In the genomic region with DNA sequence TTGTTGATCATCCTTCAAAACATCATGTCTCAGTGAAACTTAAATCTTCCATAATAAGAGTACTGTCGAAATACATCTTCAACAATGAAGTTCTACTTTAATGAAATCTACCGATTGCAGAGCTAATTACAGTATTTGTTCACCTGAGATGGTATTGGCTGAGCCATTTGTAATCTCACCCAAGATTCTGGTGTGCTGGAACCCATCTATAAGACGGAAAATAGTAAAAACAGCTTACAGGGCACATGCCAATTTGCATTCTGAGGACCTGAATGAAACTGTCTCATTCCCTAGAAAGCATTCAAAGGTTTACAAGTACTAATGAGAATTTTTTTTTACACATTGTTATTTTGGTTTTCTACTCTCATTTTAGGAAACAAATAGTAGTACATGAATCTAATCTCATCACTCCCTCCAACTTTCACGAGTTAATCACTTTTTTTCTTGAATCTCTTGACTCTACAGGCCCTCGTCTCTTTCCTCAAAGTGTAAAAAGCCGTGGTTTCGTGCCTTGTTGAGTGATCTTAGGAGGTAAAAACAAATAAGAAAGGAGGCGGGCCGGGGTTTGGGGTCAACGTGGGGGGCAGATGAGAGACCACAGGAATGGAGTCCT, we compare ENCODE assay signal across 8 cellular contexts. TPM values are rescaled to one million over a fixed set of nuclear protein-coding genes. Genes with fewer than 3 reads are reported as not detected.
DNase-seq lines count a peak whose midpoint lies in the region; ATAC-seq and TF ChIP-seq lines count a peak whose summit lies in the region.

No MANE protein-coding gene starts in this region.

- H3K36me3 Mint-ChIP-seq in natural killer cell treated with Interleukin-12 subunit alpha and Interleukin-12 subunit beta and Interleukin-15 and Interleukin-18, amount 100 ng/mL, for 72 hours: peaks cover 8% of the 10 kb centered on the region

- no peaks in the 10 kb centered on the region for H3K79me2 ChIP-seq in OCI-LY1 (ENCODE audit: insufficient read depth, low read length)

- peak overlapping the region; percentile 75 for H3K4me3 Mint-ChIP-seq in natural killer cell treated with Interleukin-12 subunit alpha and Interleukin-12 subunit beta and Interleukin-15 and Interleukin-18, amount 100 ng/mL, for 72 hours

- peak overlapping the region; percentile 38; the same call in 1 of the 2 replicates for H3K9ac ChIP-seq in OCI-LY1 (ENCODE audit: low read length)

- no peaks in the 10 kb centered on the region for H3K27me3 Mint-ChIP-seq in natural killer cell treated with Interleukin-12 subunit alpha and Interleukin-12 subunit beta and Interleukin-15 and Interleukin-18, amount 100 ng/mL, for 72 hours

- H3K4me3 ChIP-seq in left ventricle myocardium inferior: peak overlapping the region; percentile 75
- peak overlapping the region; percentile 94 for H3K4me3 ChIP-seq in OCI-LY1 (ENCODE audit: low read depth, low read length, poor library complexity, severe bottlenecking)
- H3K4me3 ChIP-seq in ectodermal cell (ENCODE audit: insufficient read depth, low read depth, low read length): peak overlapping the region; percentile 95

- H3K4me2 ChIP-seq in OCI-LY1 (ENCODE audit: low read length): peak overlapping the region; percentile 99

- peaks cover 21% of the 10 kb centered on the region for H3K9me3 ChIP-seq in left ventricle myocardium inferior (replicated peaks)
- no peaks in the 10 kb centered on the region for H3K9me3 ChIP-seq in OCI-LY1 (ENCODE audit: low read length)
- H3K9me3 ChIP-seq in ectodermal cell (ENCODE audit: control insufficient read depth, low read length): no peaks in the 10 kb centered on the region

- H3K36me3 ChIP-seq in left ventricle myocardium inferior (peaks cover 6% of the 10 kb centered on the region), OCI-LY1 (ENCODE audit: insufficient read depth, low read length) (peaks cover 5% of the 10 kb centered on the region; the same call in 1 of the 2 replicates), ectodermal cell (ENCODE audit: control insufficient read depth, insufficient read depth, low read length) (peaks cover 8% of the 10 kb centered on the region)

- peaks cover 3% of the 10 kb centered on the region for H3K9me3 Mint-ChIP-seq in natural killer cell treated with Interleukin-12 subunit alpha and Interleukin-12 subunit beta and Interleukin-15 and Interleukin-18, amount 100 ng/mL, for 72 hours

- H3K9me2 ChIP-seq in OCI-LY1 (ENCODE audit: low read depth, low read length): no peaks in the 10 kb centered on the region

- TF ChIP-seq CTCF in left ventricle myocardium inferior (IDR thresholded peaks at IDR 0.05; ENCODE audit: borderline replicate concordance): no peak
- no peak for TF ChIP-seq CTCF in OCI-LY1 (IDR thresholded peaks at IDR 0.05; ENCODE audit: low read length)

- ATAC-seq in natural killer cell treated with Interleukin-12 subunit alpha and Interleukin-12 subunit beta and Interleukin-15 and Interleukin-18, amount 100 ng/mL, for 72 hours: no peak
- no peak for ATAC-seq in GM18861 (IDR thresholded peaks at IDR 0.05; ENCODE audit: unreplicated experiment)

- H3K27me3 ChIP-seq in left ventricle myocardium inferior (ENCODE audit: low read depth): no peaks in the 10 kb centered on the region
- no peaks in the 10 kb centered on the region for H3K27me3 ChIP-seq in OCI-LY1 (ENCODE audit: insufficient read depth, low read length)
- H3K27me3 ChIP-seq in ectodermal cell (ENCODE audit: control insufficient read depth, insufficient read depth, low read length, poor library complexity, severe bottlenecking): no peaks in the 10 kb centered on the region

- no peaks in the 10 kb centered on the region for H3F3A ChIP-seq in OCI-LY1 (ENCODE audit: insufficient read depth, low read length)

- no peak for DNase-seq in left ventricle myocardium inferior
- DNase-seq in cardiac septum (ENCODE audit: low spot score): no peak
- DNase-seq in natural killer cell treated with Interleukin-12 subunit alpha and Interleukin-12 subunit beta and Interleukin-15 and Interleukin-18, amount 100 ng/mL, for 72 hours (ENCODE audit: low spot score): no peak
- no peak for DNase-seq in cortex of kidney (lab: John Stamatoyannopoulos, UW)
- no peak for DNase-seq in activated CD4-positive, alpha-beta T cell treated with anti-CD3 and anti-CD28 coated beads for 4 hours

- H2AFZ ChIP-seq in OCI-LY1 (ENCODE audit: low read length): no peak overlapping the region

- no peaks in the 10 kb centered on the region for H4K20me1 ChIP-seq in OCI-LY1 (ENCODE audit: insufficient read depth, low read length)

- H3K4me1 Mint-ChIP-seq in natural killer cell treated with Interleukin-12 subunit alpha and Interleukin-12 subunit beta and Interleukin-15 and Interleukin-18, amount 100 ng/mL, for 72 hours (ENCODE audit: low read depth in 2 of 2): peaks cover 18 to 23% of the 10 kb centered on the region in 2 donors

- peak overlapping the region; percentile 7 to 38 for H3K27ac Mint-ChIP-seq in natural killer cell treated with Interleukin-12 subunit alpha and Interleukin-12 subunit beta and Interleukin-15 and Interleukin-18, amount 100 ng/mL, for 72 hours

- 0 to 3% methylated on average over 10 of the region's 10 CpGs for WGBS in ectodermal cell, 2 experiments

- intact Hi-C loops in left ventricle myocardium inferior (cut with micrococcal nuclease) (no loop called here), cardiac septum (cut with DNase I) (loop anchor here (10.0 kb wide), 1 partner anchor 206 kb away; the partner anchor contains the start of gene EXO1)

- H3K27ac ChIP-seq in left ventricle myocardium inferior (replicated peaks) (peak overlapping the region; percentile 77), OCI-LY1 (ENCODE audit: low read depth, low read length, poor library complexity, severe bottlenecking) (no peak overlapping the region), ectodermal cell (ENCODE audit: insufficient read depth, low read depth, low read length, poor library complexity, severe bottlenecking) (peak overlapping the region; percentile 89)

- H3K4me1 ChIP-seq in left ventricle myocardium inferior (peaks cover 26% of the 10 kb centered on the region), OCI-LY1 (ENCODE audit: insufficient read depth, low read length, severe bottlenecking) (peaks cover 28% of the 10 kb centered on the region), ectodermal cell (ENCODE audit: control insufficient read depth, insufficient read depth, low read length) (peaks cover 12% of the 10 kb centered on the region)

RNA-seq across cellular contexts. Expression of gene CHML, which starts 1.0 kb away (rescaled TPM):
- total RNA-seq in left ventricle myocardium inferior (8.2 TPM), cardiac septum (5.7 TPM)
- 31.3 TPM for polyA plus RNA-seq in ectodermal cell (2013, experiment 1 of 4)
- polyA plus RNA-seq in ectodermal cell (2013, experiment 2 of 4): 39.7 TPM
- 28.8 TPM for polyA plus RNA-seq in ectodermal cell (2013, experiment 3 of 4)
- polyA plus RNA-seq in ectodermal cell (2013, experiment 4 of 4): 34.4 TPM
- total RNA-seq in natural killer cell treated with Interleukin-12 subunit alpha and Interleukin-12 subunit beta and Interleukin-15 and Interleukin-18, amount 100 ng/mL, for 72 hours: 10 to 100 TPM in 1 of 2 donors, 1 to 10 TPM in 1; 9.8 to 11.7 TPM

RNA-seq across cellular contexts. Expression of gene OPN3, which starts 1.0 kb away (rescaled TPM):
- total RNA-seq in left ventricle myocardium inferior (6.1 TPM), cardiac septum (5.7 TPM)
- polyA plus RNA-seq in ectodermal cell (2013, experiment 1 of 4): 44.6 TPM
- 28.5 TPM for polyA plus RNA-seq in ectodermal cell (2013, experiment 2 of 4)
- 44.0 TPM for polyA plus RNA-seq in ectodermal cell (2013, experiment 3 of 4)
- 39.5 TPM for polyA plus RNA-seq in ectodermal cell (2013, experiment 4 of 4)
- 1 to 10 TPM; 4.4 to 4.5 TPM for total RNA-seq in natural killer cell treated with Interleukin-12 subunit alpha and Interleukin-12 subunit beta and Interleukin-15 and Interleukin-18, amount 100 ng/mL, for 72 hours

RNA-seq across cellular contexts. Expression of gene WDR64, which starts 12.9 kb away (rescaled TPM):
- total RNA-seq in left ventricle myocardium inferior (not detected), cardiac septum (not detected)
- polyA plus RNA-seq in ectodermal cell (2013, experiment 1 of 4): not detected
- polyA plus RNA-seq in ectodermal cell (2013, experiment 2 of 4): not detected
- not detected for polyA plus RNA-seq in ectodermal cell (2013, experiment 3 of 4)
- 0.08 TPM for polyA plus RNA-seq in ectodermal cell (2013, experiment 4 of 4)
- not detected for total RNA-seq in natural killer cell treated with Interleukin-12 subunit alpha and Interleukin-12 subunit beta and Interleukin-15 and Interleukin-18, amount 100 ng/mL, for 72 hours
